In genomic region chr6:13814938-13815575, GRCh38 we compare ENCODE assay signal across 8 cellular contexts. TPM values are rescaled to one million over a fixed set of nuclear protein-coding genes. Genes with fewer than 3 reads are reported as not detected.
DNase-seq lines count a peak whose midpoint lies in the region; ATAC-seq and FAIRE-seq lines count a peak whose summit lies in the region.

No MANE protein-coding gene starts in this region.

- peak; percentile 26 for FAIRE-seq in GM18507 (lab: Jason Lieb, UNC)

- no peak for ATAC-seq in central memory CD8-positive, alpha-beta T cell (replicated peaks; ENCODE audit: extremely low read depth, poor library complexity, severe bottlenecking)
- ATAC-seq in HG03159 (IDR thresholded peaks at IDR 0.05; ENCODE audit: unreplicated experiment) = no peak
- no peak for ATAC-seq in GM19452 (IDR thresholded peaks at IDR 0.05; ENCODE audit: unreplicated experiment)

- no peaks in the 10 kb centered on the region for H3K27me3 Mint-ChIP-seq in central memory CD8-positive, alpha-beta T cell

- H3K9me3 Mint-ChIP-seq in central memory CD8-positive, alpha-beta T cell = no peaks in the 10 kb centered on the region

- H3K27ac Mint-ChIP-seq in central memory CD8-positive, alpha-beta T cell (ENCODE audit: low read depth) = peak overlapping the region; percentile 73

- peaks cover 30% of the 10 kb centered on the region for H3K4me1 Mint-ChIP-seq in central memory CD8-positive, alpha-beta T cell

- DNase-seq in GM18507 (ENCODE audit: extremely low spot score, insufficient read length, low read depth) = no peak
- DNase-seq in NCI-H69 (lab: John Stamatoyannopoulos, UW) = peak; percentile 38
- no peak for DNase-seq in central memory CD8-positive, alpha-beta T cell (ENCODE audit: low spot score in 2 of 2)
- DNase-seq in myocyte (ENCODE audit: low read depth) = peak; percentile 3
- DNase-seq in amygdala (lab: John Stamatoyannopoulos, UW) = no peak
- no peak for DNase-seq in stimulated activated CD4-positive, alpha-beta T cell treated with anti-CD3 and anti-CD28 coated beads, Interleukin-2, amount 100 ng/mL, for 48 hours

- peak overlapping the region; percentile 81 for H3K4me3 Mint-ChIP-seq in central memory CD8-positive, alpha-beta T cell

- peaks cover 5% of the 10 kb centered on the region for H3K36me3 Mint-ChIP-seq in central memory CD8-positive, alpha-beta T cell (ENCODE audit: insufficient read depth)

RNA-seq across cellular contexts. Expression of gene MCUR1, which starts 0.7 kb away (rescaled TPM):
- total RNA-seq in myocyte = 13.8 and 20.4 TPM in 2 replicates
- 13.4 TPM for polyA plus RNA-seq in myocyte (2012)

Comparison
In these comparisons a context has a peak if more than half of its experiments do, and no peak if none do; other contexts are left out.
1. DNase-seq: peak in NCI-H69 (single experiment) and myocyte (single experiment); none in GM18507 (single experiment), central memory CD8-positive, alpha-beta T cell (0 of 2), amygdala (0 of 56) and stimulated activated CD4-positive, alpha-beta T cell treated with anti-CD3 and anti-CD28 coated beads, Interleukin-2, amount 100 ng/mL, for 48 hours (0 of 2).